In genomic region chr2:12333293-12333692, GRCh38 we compare ENCODE assay signal across 24 cellular contexts.
"Had no signal": no experiment of that assay in that cellular context is flagged by ENCODE, and none has a peak within 500 bp of the region (broad histone marks: within the 10 kb centered on the region; RNA-seq: fewer than 3 reads in every experiment).

No MANE protein-coding gene starts in this region.

- DNase-seq: colonic mucosa; cortex of kidney; dermis blood vessel endothelial cell; dorsolateral prefrontal cortex; effector CD4-positive, alpha-beta T cell; effector CD8-positive, alpha-beta T cell; effector memory CD4-positive, alpha-beta T cell; effector memory CD8-positive, alpha-beta T cell; endodermal cell; erythroblast; esophagus squamous epithelium; foreskin fibroblast; foreskin keratinocyte; foreskin melanocyte; gastrocnemius medialis; glutamatergic neuron; head of caudate nucleus; heart left ventricle; heart right ventricle had no signal

- H3K9me3 Mint-ChIP-seq: endodermal cell had no signal

- H3K4me3 ChIP-seq: colonic mucosa, coronary artery, dorsolateral prefrontal cortex, esophagus muscularis mucosa, esophagus squamous epithelium, gastrocnemius medialis, gastroesophageal sphincter, heart left ventricle, heart right ventricle, hepatocyte had no signal

- H3K4me3 Mint-ChIP-seq: dendritic cell treated with granulocyte-macrophage colony-stimulating factor and Interleukin-4, amounts not matched to agents 40 ng/mL and 50 ng/mL, for 4 days; effector memory CD8-positive, alpha-beta T cell; endodermal cell had no signal

- H3K27ac Mint-ChIP-seq: dendritic cell treated with granulocyte-macrophage colony-stimulating factor and Interleukin-4, amounts not matched to agents 40 ng/mL and 50 ng/mL, for 4 days; effector memory CD8-positive, alpha-beta T cell; endodermal cell had no signal

- ATAC-seq: effector memory CD8-positive, alpha-beta T cell; foreskin keratinocyte; gastrocnemius medialis; gastroesophageal sphincter; heart left ventricle; heart right ventricle had no signal
